In the genomic region with DNA sequence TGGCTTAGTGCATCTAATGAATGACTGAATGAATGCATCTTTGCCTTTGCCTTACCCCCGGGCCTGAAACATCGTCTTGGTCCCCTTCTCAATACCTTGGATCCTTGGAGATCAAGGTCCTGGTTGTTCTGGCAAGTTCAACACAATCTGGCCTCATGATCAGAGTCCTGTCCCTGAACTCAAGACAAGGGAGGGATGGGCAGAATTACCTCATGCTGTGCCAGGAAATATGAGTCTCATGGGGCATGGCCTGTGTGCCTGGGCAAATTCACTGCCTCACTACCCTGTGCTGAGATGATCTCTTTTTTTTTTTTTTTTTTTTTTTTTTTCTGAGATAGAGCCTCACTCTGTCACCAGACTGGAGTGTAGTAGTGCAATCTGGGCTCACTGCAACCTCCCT, we compare ENCODE assay signal across 6 cellular contexts. TPM values are rescaled to one million over a fixed set of nuclear protein-coding genes. Genes with fewer than 3 reads are reported as not detected.
"Had no signal": no experiment of that assay in that cellular context is flagged by ENCODE, and none has a peak within 500 bp of the region (broad histone marks: within the 10 kb centered on the region; RNA-seq: fewer than 3 reads in every experiment).

No MANE protein-coding gene starts in this region.

- ATAC-seq: GM23338 had no signal

- H3K4me3 ChIP-seq: GM23338 had no signal

- DNase-seq: H9, HCEC 1CT, IMR-90 had no signal

- H3K4me2 ChIP-seq: GM23338 had no signal

- H2AFZ ChIP-seq: GM23338 had no signal

- H3K9me3 Mint-ChIP-seq: GM23338 had no signal

- H3K27ac Mint-ChIP-seq: GM23338, H9 had no signal

RNA-seq across cellular contexts. Expression of a gene that starts 0.6 kb away (rescaled TPM):
- total RNA-seq: GM23338, H1, H9, HT-29, IMR-90 had no signal
- polyA plus RNA-seq: H1, IMR-90 had no signal

RNA-seq across cellular contexts. Expression of a gene that starts 52.1 kb away (rescaled TPM):
- total RNA-seq: IMR-90 had no signal
- polyA plus RNA-seq: IMR-90 had no signal
